20 cellular contexts compared by ENCODE assay signal in genomic region chr10:69096045-69096444, GRCh38. TPM values are rescaled to one million over a fixed set of nuclear protein-coding genes. Genes with fewer than 3 reads are reported as not detected.
DNase-seq lines count a peak whose midpoint lies in the region; ATAC-seq and FAIRE-seq lines count a peak whose summit lies in the region.
"Had no signal": no experiment of that assay in that cellular context is flagged by ENCODE, and none has a peak within 500 bp of the region (broad histone marks: within the 10 kb centered on the region; RNA-seq: fewer than 3 reads in every experiment).

No MANE protein-coding gene starts in this region.

- H3K27ac ChIP-seq in CD4-positive, CD25-positive, alpha-beta regulatory T cell (ENCODE audit: insufficient read depth, low read length, poor library complexity, severe bottlenecking) = no peak overlapping the region
- H3K27ac ChIP-seq: hepatocyte had no signal

- no peak for DNase-seq in CD4-positive, CD25-positive, alpha-beta regulatory T cell
- DNase-seq in glomerular visceral epithelial cell (ENCODE audit: extremely low spot score) = no peak
- DNase-seq in RCC 7860 (ENCODE audit: low spot score) = no peak
- DNase-seq in OCI-M1 (lab: John Stamatoyannopoulos, UW) = no peak
- DNase-seq in mucosa of gallbladder (ENCODE audit: low spot score) = no peak
- DNase-seq: activated gamma-delta T cell treated with Interleukin-2 at 50 U/mL for 16 hours; AML-193; DMS53; left colon; NCI-H2081 treated with DMSO at 0.1 percent for 48 hours; Right ventricle myocardium superior; stimulated activated CD4-positive, alpha-beta T cell treated with anti-CD3 and anti-CD28 coated beads, Interleukin-12 subunit alpha, Interleukin-12 subunit beta, amount 100 ng/mL, for 4 hours; substantia nigra; T-helper 2 cell had no signal

- peak overlapping the region in 1 of 4 donors; percentile 15 for H3K4me3 Mint-ChIP-seq in CD4-positive, CD25-positive, alpha-beta regulatory T cell
- peak overlapping the region; percentile 58 for H3K4me3 Mint-ChIP-seq in activated T-helper 17 cell treated with anti-CD3 and anti-CD28 coated beads, Interleukin-2, amount 50 U/mL, for 72 hours
- H3K4me3 Mint-ChIP-seq: brain had no signal

- peaks cover 12 to 58% (median 37%) of the 10 kb centered on the region in 4 donors for H3K4me1 Mint-ChIP-seq in CD4-positive, CD25-positive, alpha-beta regulatory T cell
- peaks cover 24% of the 10 kb centered on the region for H3K4me1 Mint-ChIP-seq in activated T-helper 17 cell treated with anti-CD3 and anti-CD28 coated beads, Interleukin-2, amount 50 U/mL, for 72 hours
- H3K4me1 Mint-ChIP-seq: brain had no signal

- no peak for FAIRE-seq in RCC 7860 (lab: Jason Lieb, UNC)

- peaks cover 28% of the 10 kb centered on the region for H3K4me1 ChIP-seq in CD4-positive, CD25-positive, alpha-beta regulatory T cell (ENCODE audit: control insufficient read depth, insufficient read depth, low read length, poor library complexity, severe bottlenecking)

- H3K27ac Mint-ChIP-seq in CD4-positive, CD25-positive, alpha-beta regulatory T cell = peak overlapping the region in 2 of 3 donors; percentile 14 to 52
- H3K27ac Mint-ChIP-seq in activated T-helper 17 cell treated with anti-CD3 and anti-CD28 coated beads, Interleukin-2, amount 50 U/mL, for 72 hours = no peak overlapping the region
- H3K27ac Mint-ChIP-seq: brain, progenitor cell of endocrine pancreas had no signal

- H3K27me3 Mint-ChIP-seq in CD4-positive, CD25-positive, alpha-beta regulatory T cell = no peaks in the 10 kb centered on the region
- no peaks in the 10 kb centered on the region for H3K27me3 Mint-ChIP-seq in activated T-helper 17 cell treated with anti-CD3 and anti-CD28 coated beads, Interleukin-2, amount 50 U/mL, for 72 hours

- no peaks in the 10 kb centered on the region for H3K27me3 ChIP-seq in CD4-positive, CD25-positive, alpha-beta regulatory T cell (ENCODE audit: control insufficient read depth, insufficient read depth, low read length)
- H3K27me3 ChIP-seq: hepatocyte had no signal

- peaks cover 12% of the 10 kb centered on the region for H3K36me3 Mint-ChIP-seq in CD4-positive, CD25-positive, alpha-beta regulatory T cell
- peaks cover 100% of the 10 kb centered on the region for H3K36me3 Mint-ChIP-seq in activated T-helper 17 cell treated with anti-CD3 and anti-CD28 coated beads, Interleukin-2, amount 50 U/mL, for 72 hours (ENCODE audit: low read depth)
- H3K36me3 Mint-ChIP-seq: brain had no signal

- ATAC-seq in CD4-positive, CD25-positive, alpha-beta regulatory T cell (ENCODE audit: low read depth in 2 of 2) = no peak
- ATAC-seq in GM18861 (IDR thresholded peaks at IDR 0.05; ENCODE audit: unreplicated experiment) (peak; percentile 46), HG03378 (IDR thresholded peaks at IDR 0.05; ENCODE audit: unreplicated experiment) (peak; percentile 52)
- ATAC-seq in activated T-helper 17 cell treated with anti-CD3 and anti-CD28 coated beads, Interleukin-2, amount 50 U/mL, for 72 hours (replicated peaks) = peak; percentile 56
- ATAC-seq: left colon had no signal

- no peaks in the 10 kb centered on the region for H3K9me3 ChIP-seq in CD4-positive, CD25-positive, alpha-beta regulatory T cell (ENCODE audit: control insufficient read depth in 2 of 2, low read length in 2 of 2)

- H3K4me3 ChIP-seq in CD4-positive, CD25-positive, alpha-beta regulatory T cell (ENCODE audit: low read depth, low read length) = peak overlapping the region; percentile 37
- H3K4me3 ChIP-seq: hepatocyte had no signal

- H3K36me3 ChIP-seq in CD4-positive, CD25-positive, alpha-beta regulatory T cell (ENCODE audit: control insufficient read depth, insufficient read depth, low read length) = peaks cover 32% of the 10 kb centered on the region

- peaks cover 0 to 1% (median 0%) of the 10 kb centered on the region in 7 donors for H3K9me3 Mint-ChIP-seq in CD4-positive, CD25-positive, alpha-beta regulatory T cell
- H3K9me3 Mint-ChIP-seq in activated T-helper 17 cell treated with anti-CD3 and anti-CD28 coated beads, Interleukin-2, amount 50 U/mL, for 72 hours = no peaks in the 10 kb centered on the region
- H3K9me3 Mint-ChIP-seq: brain had no signal

RNA-seq across cellular contexts. Expression of gene SRGN, which starts 8.1 kb away (rescaled TPM):
- total RNA-seq in CD4-positive, CD25-positive, alpha-beta regulatory T cell = 580 TPM
- polyA plus RNA-seq in CD4-positive, CD25-positive, alpha-beta regulatory T cell = 100 to 1,000 TPM; 254 to 402 (median 306) TPM
- total RNA-seq in activated T-helper 17 cell treated with anti-CD3 and anti-CD28 coated beads, Interleukin-2, amount 50 U/mL, for 72 hours = 100 to 1,000 TPM; 310 to 773 TPM
- 91.4 TPM for total RNA-seq in mucosa of gallbladder
- total RNA-seq: progenitor cell of endocrine pancreas had no signal

RNA-seq across cellular contexts. Expression of gene VPS26A, which starts 27.9 kb away (rescaled TPM):
- total RNA-seq in CD4-positive, CD25-positive, alpha-beta regulatory T cell = 45.7 TPM
- polyA plus RNA-seq in CD4-positive, CD25-positive, alpha-beta regulatory T cell = 10 to 100 TPM; 40.3 to 55.5 (median 43.0) TPM
- 10 to 100 TPM; 43.7 to 56.9 TPM for total RNA-seq in activated T-helper 17 cell treated with anti-CD3 and anti-CD28 coated beads, Interleukin-2, amount 50 U/mL, for 72 hours
- 39.7 TPM for total RNA-seq in mucosa of gallbladder

Comparison
In these comparisons a context has a peak if more than half of its experiments do, and no peak if none do; other contexts are left out.
1. ATAC-seq: peak in GM18861 (single experiment), HG03378 (single experiment) and activated T-helper 17 cell treated with anti-CD3 and anti-CD28 coated beads, Interleukin-2, amount 50 U/mL, for 72 hours (single experiment); none in CD4-positive, CD25-positive, alpha-beta regulatory T cell (0 of 2).